ENCODE assay signal across 16 cellular contexts in the genomic region with DNA sequence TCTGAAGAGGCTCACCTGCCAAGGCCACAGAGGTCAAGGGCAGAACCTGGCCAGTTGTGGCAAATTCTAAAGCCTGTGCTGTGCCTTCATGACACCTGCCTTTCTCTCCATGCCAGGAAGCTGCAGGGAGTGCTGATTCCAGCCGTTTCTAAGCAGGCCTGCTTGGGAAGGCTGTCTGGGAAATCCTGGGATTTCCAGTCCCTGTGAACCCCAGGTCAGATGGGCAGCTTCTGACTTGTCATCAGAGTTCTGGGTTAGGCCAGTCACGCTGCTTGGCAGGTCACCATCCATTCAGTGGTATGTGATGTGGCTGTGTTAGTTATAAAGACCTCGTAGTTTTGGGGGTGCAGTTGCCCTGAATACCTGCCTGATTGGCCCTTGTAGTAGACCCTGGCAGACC.
"Had no signal": no experiment of that assay in that cellular context is flagged by ENCODE, and none has a peak within 500 bp of the region (broad histone marks: within the 10 kb centered on the region; RNA-seq: fewer than 3 reads in every experiment).

No MANE protein-coding gene starts in this region.

- H3K27me3 ChIP-seq: neutrophil, stomach, testis, upper lobe of right lung had no signal

- H3K27ac ChIP-seq: epithelial cell of prostate, neutrophil, stomach, testis, upper lobe of right lung had no signal

- ATAC-seq: left colon, upper lobe of right lung had no signal

- DNase-seq: activated CD4-positive, alpha-beta T cell treated with anti-CD3 and anti-CD28 coated beads, Interleukin-2, amount 50 U/mL, for 1 hour; activated CD4-positive, CD25-positive, alpha-beta regulatory T cell; activated effector memory CD4-positive, alpha-beta T cell treated with anti-CD3 and anti-CD28 coated beads, Interleukin-2, amount 50 U/mL, for 16 hours; activated T-cell treated with anti-CD3 and anti-CD28 coated beads, Interleukin-2, amount 50 U/mL, for 1 hour; aorta; dermis blood vessel endothelial cell; foreskin melanocyte; left colon; midbrain; stimulated activated CD4-positive, alpha-beta T cell treated with anti-CD3 and anti-CD28 coated beads, Interleukin-1b, Interleukin-23, amount 100 ng/mL, for 48 hours; stomach; testis; upper lobe of right lung had no signal

- H3K4me3 ChIP-seq: lung, stomach, testis, upper lobe of right lung had no signal

- H3K4me1 ChIP-seq: stomach, testis, upper lobe of right lung had no signal

- H3K9me3 ChIP-seq: neutrophil, testis, upper lobe of right lung had no signal

- H3K36me3 ChIP-seq: neutrophil, upper lobe of right lung had no signal
